Comparison of ENCODE assay signal across 14 cellular contexts in the genomic region with DNA sequence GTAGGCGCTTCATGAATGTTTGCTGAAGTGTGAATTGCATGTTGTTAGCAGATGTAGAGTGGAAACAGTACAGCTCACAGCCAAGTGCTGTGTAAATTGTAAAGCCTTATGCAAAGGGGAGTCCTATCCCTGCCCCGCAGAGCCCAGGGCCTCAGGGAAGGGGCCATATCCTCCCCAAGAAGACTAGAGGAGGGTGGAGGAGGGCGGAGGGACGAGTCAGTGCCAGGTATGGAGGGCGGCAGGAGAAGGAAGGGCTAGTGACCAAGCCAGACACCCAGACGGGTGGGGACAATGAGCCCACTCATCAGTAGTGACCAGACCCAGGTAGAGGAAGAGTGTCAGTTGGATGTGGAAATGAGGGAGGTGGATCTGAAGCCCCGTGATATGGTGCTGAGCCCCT. TPM values are rescaled to one million over a fixed set of nuclear protein-coding genes. Genes with fewer than 3 reads are reported as not detected.
A peak's percentile ranks its signal among the peaks of the same experiment; 100 is the strongest.
DNase-seq lines count a peak whose midpoint lies in the region; ATAC-seq, FAIRE-seq and TF ChIP-seq lines count a peak whose summit lies in the region.
"Had no signal": no experiment of that assay in that cellular context is flagged by ENCODE, and none has a peak within 500 bp of the region (broad histone marks: within the 10 kb centered on the region; RNA-seq: fewer than 3 reads in every experiment).

No MANE protein-coding gene starts in this region.

- no peaks in the 10 kb centered on the region for H3K36me3 ChIP-seq in OCI-LY1 (ENCODE audit: insufficient read depth, low read length)
- H3K36me3 ChIP-seq in prostate gland, result no peaks in the 10 kb centered on the region
- no peaks in the 10 kb centered on the region for H3K36me3 ChIP-seq in SK-N-SH (replicated peaks in 1 of 2; ENCODE audit: control insufficient read depth in 1 of 2, insufficient read depth in 2 of 2, low read length in 1 of 2)

- no peaks in the 10 kb centered on the region for H3F3A ChIP-seq in OCI-LY1 (ENCODE audit: insufficient read depth, low read length)
- H3F3A ChIP-seq in SK-N-SH (replicated peaks; ENCODE audit: insufficient read depth), result no peaks in the 10 kb centered on the region

- no peak for TF ChIP-seq POLR2A in prostate gland (IDR thresholded peaks at IDR 0.05)

- TF ChIP-seq EP300 in SK-N-SH (IDR thresholded peaks at IDR 0.05; ENCODE audit: borderline replicate concordance in 1 of 2, low read depth in 1 of 2, low read length in 1 of 2), result no peak

- CTCF ChIA-PET in SK-N-SH (lab: Yijun Ruan, JAX), result no interaction called here

- no peaks in the 10 kb centered on the region for H3K79me2 ChIP-seq in OCI-LY1 (ENCODE audit: insufficient read depth, low read length)
- no peaks in the 10 kb centered on the region for H3K79me2 ChIP-seq in SK-N-SH (ENCODE audit: insufficient read depth)

- peaks cover 11% of the 10 kb centered on the region for H3K27me3 Mint-ChIP-seq in endothelial cell (ENCODE audit: unreplicated experiment)
- H3K27me3 Mint-ChIP-seq: activated naive CD8-positive, alpha-beta T cell treated with anti-CD3 and anti-CD28 coated beads, Interleukin-2, amount 10 ng/mL, durations not matched to agents 7 days and 5 days had no signal

- no peaks in the 10 kb centered on the region for H3K9me3 ChIP-seq in OCI-LY1 (ENCODE audit: low read length)
- no peaks in the 10 kb centered on the region for H3K9me3 ChIP-seq in prostate gland
- no peaks in the 10 kb centered on the region for H3K9me3 ChIP-seq in SK-N-SH

- TF ChIP-seq CTCF in C4-2B (conservative IDR thresholded peaks at IDR 0.05) (no peak), OCI-LY1 (IDR thresholded peaks at IDR 0.05; ENCODE audit: low read length) (no peak), endothelial cell (IDR thresholded peaks at IDR 0.05; ENCODE audit: unreplicated experiment) (no peak), prostate gland (IDR thresholded peaks at IDR 0.05) (no peak), SK-N-SH (IDR thresholded peaks at IDR 0.05) (no peak)

- peaks cover 29% of the 10 kb centered on the region for H3K36me3 Mint-ChIP-seq in endothelial cell (ENCODE audit: low read depth, unreplicated experiment)
- H3K36me3 Mint-ChIP-seq: activated naive CD8-positive, alpha-beta T cell treated with anti-CD3 and anti-CD28 coated beads, Interleukin-2, amount 10 ng/mL, durations not matched to agents 7 days and 5 days had no signal

- no peak overlapping the region for H3K4me3 Mint-ChIP-seq in endothelial cell (ENCODE audit: unreplicated experiment)
- H3K4me3 Mint-ChIP-seq: activated naive CD8-positive, alpha-beta T cell treated with anti-CD3 and anti-CD28 coated beads, Interleukin-2, amount 10 ng/mL, durations not matched to agents 7 days and 5 days had no signal

- H3K4me2 ChIP-seq in OCI-LY1 (ENCODE audit: low read length), result peak overlapping the region; percentile 60
- H3K4me2 ChIP-seq in SK-N-SH, result no peak overlapping the region

- intact Hi-C loops in prostate gland (cut with DNase I), result no loop called here

- no peak for DNase-seq in endothelial cell (ENCODE audit: low spot score)
- no peak for DNase-seq in prostate gland (ENCODE audit: low spot score)
- no peak for DNase-seq in SK-N-SH
- DNase-seq in EL, result no peak
- no peak for DNase-seq in HTR-8/SVneo (ENCODE audit: insufficient read length, low spot score)
- DNase-seq: activated naive CD8-positive, alpha-beta T cell treated with anti-CD3 and anti-CD28 coated beads, Interleukin-2, amount 10 ng/mL, durations not matched to agents 7 days and 5 days; AML-193; NCI-H1694 treated with DMSO at 0.1 percent for 48 hours; SHP77 treated with DMSO at 0.1 percent for 48 hours had no signal

- H2AFZ ChIP-seq in OCI-LY1 (ENCODE audit: low read length), result no peak overlapping the region
- H2AFZ ChIP-seq in SK-N-SH (ENCODE audit: low read depth), result no peak overlapping the region

- H4K20me1 ChIP-seq in OCI-LY1 (ENCODE audit: insufficient read depth, low read length), result no peaks in the 10 kb centered on the region
- H4K20me1 ChIP-seq in SK-N-SH (ENCODE audit: insufficient read depth), result no peaks in the 10 kb centered on the region

- H3K27me3 ChIP-seq in OCI-LY1 (ENCODE audit: insufficient read depth, low read length), result no peaks in the 10 kb centered on the region
- H3K27me3 ChIP-seq in prostate gland (replicated peaks; ENCODE audit: insufficient read depth), result no peaks in the 10 kb centered on the region
- H3K27me3 ChIP-seq in SK-N-SH (ENCODE audit: insufficient read depth), result no peaks in the 10 kb centered on the region

- H3K9me3 Mint-ChIP-seq in endothelial cell (ENCODE audit: unreplicated experiment), result no peaks in the 10 kb centered on the region
- H3K9me3 Mint-ChIP-seq: activated naive CD8-positive, alpha-beta T cell treated with anti-CD3 and anti-CD28 coated beads, Interleukin-2, amount 10 ng/mL, durations not matched to agents 7 days and 5 days had no signal

- 82% methylated on average over 7 of the region's 7 CpGs for WGBS in prostate gland
- 87% methylated on average over 7 of the region's 7 CpGs for WGBS in SK-N-SH (ENCODE audit: low lambda C conversion rate)

- H3K9ac ChIP-seq in OCI-LY1 (ENCODE audit: low read length) (peak overlapping the region; percentile 66), SK-N-SH (no peak overlapping the region)

- no peak for FAIRE-seq in HTR-8/SVneo (lab: Jason Lieb, UNC)
- FAIRE-seq: K562, TTC549 had no signal

- H3K27ac Mint-ChIP-seq in endothelial cell (ENCODE audit: unreplicated experiment), result peak overlapping the region; percentile 8
- H3K27ac Mint-ChIP-seq: activated naive CD8-positive, alpha-beta T cell treated with anti-CD3 and anti-CD28 coated beads, Interleukin-2, amount 10 ng/mL, durations not matched to agents 7 days and 5 days had no signal

- peaks cover 57% of the 10 kb centered on the region for H3K4me1 ChIP-seq in OCI-LY1 (ENCODE audit: insufficient read depth, low read length, severe bottlenecking)
- H3K4me1 ChIP-seq in prostate gland (replicated peaks), result peaks cover 22% of the 10 kb centered on the region
- H3K4me1 ChIP-seq in SK-N-SH (ENCODE audit: control insufficient read depth in 1 of 2, insufficient read depth in 2 of 2, low read depth in 1 of 2, low read length in 1 of 2), result peaks cover 0 to 8% of the 10 kb centered on the region in 2 experiments; a peak in 1 of 4 replicates

- no peak for ATAC-seq in HG03097 (IDR thresholded peaks at IDR 0.05; ENCODE audit: low FRiP score, unreplicated experiment)
- ATAC-seq: K562 had no signal

- H3K4me1 Mint-ChIP-seq in endothelial cell (ENCODE audit: unreplicated experiment), result peaks cover 58% of the 10 kb centered on the region

- H3K4me3 ChIP-seq in OCI-LY1 (ENCODE audit: low read depth, low read length, poor library complexity, severe bottlenecking) (peak overlapping the region; percentile 14), prostate gland (no peak overlapping the region), SK-N-SH (ENCODE audit: low read depth in 2 of 2, low read length in 1 of 2) (no peak overlapping the region)
- H3K4me3 ChIP-seq: K562 had no signal

- H3K27ac ChIP-seq in C4-2B (peak overlapping the region; percentile 85), OCI-LY1 (ENCODE audit: low read depth, low read length, poor library complexity, severe bottlenecking) (peak overlapping the region; percentile 98), prostate gland (peak overlapping the region; percentile 77 to 84), SK-N-SH (ENCODE audit: low read depth in 2 of 2, low read length in 1 of 2) (no peak overlapping the region)

- no peaks in the 10 kb centered on the region for H3K9me2 ChIP-seq in OCI-LY1 (ENCODE audit: low read depth, low read length)
- no peaks in the 10 kb centered on the region for H3K9me2 ChIP-seq in SK-N-SH

- TF ChIP-seq RAD21 in SK-N-SH (IDR thresholded peaks at IDR 0.05; ENCODE audit: low read length), result no peak

- POLR2A ChIA-PET in SK-N-SH (lab: Yijun Ruan, JAX), result no interaction called here

TF ChIP-seq in SK-N-SH, 30 proteins besides CTCF, POLR2A, EP300 and RAD21 (continues in another document):
- TF ChIP-seq, protein P1, sequence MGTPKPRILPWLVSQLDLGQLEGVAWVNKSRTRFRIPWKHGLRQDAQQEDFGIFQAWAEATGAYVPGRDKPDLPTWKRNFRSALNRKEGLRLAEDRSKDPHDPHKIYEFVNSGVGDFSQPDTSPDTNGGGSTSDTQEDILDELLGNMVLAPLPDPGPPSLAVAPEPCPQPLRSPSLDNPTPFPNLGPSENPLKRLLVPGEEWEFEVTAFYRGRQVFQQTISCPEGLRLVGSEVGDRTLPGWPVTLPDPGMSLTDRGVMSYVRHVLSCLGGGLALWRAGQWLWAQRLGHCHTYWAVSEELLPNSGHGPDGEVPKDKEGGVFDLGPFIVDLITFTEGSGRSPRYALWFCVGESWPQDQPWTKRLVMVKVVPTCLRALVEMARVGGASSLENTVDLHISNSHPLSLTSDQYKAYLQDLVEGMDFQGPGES (IDR thresholded peaks at IDR 0.05; ENCODE audit: low read depth, low read length), result no peak
- no peak for TF ChIP-seq RFX5 (IDR thresholded peaks at IDR 0.05; ENCODE audit: low read length)
- no peak for TF ChIP-seq SIN3A (IDR thresholded peaks at IDR 0.05; ENCODE audit: borderline replicate concordance, low read depth, low read length)
- TF ChIP-seq, protein P2, sequence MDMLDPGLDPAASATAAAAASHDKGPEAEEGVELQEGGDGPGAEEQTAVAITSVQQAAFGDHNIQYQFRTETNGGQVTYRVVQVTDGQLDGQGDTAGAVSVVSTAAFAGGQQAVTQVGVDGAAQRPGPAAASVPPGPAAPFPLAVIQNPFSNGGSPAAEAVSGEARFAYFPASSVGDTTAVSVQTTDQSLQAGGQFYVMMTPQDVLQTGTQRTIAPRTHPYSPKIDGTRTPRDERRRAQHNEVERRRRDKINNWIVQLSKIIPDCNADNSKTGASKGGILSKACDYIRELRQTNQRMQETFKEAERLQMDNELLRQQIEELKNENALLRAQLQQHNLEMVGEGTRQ (IDR thresholded peaks at IDR 0.05; ENCODE audit: borderline replicate concordance, low read depth, low read length), result no peak
- no peak for TF ChIP-seq GABPA (IDR thresholded peaks at IDR 0.05; ENCODE audit: low read depth)
- TF ChIP-seq TAF1 (IDR thresholded peaks at IDR 0.05; ENCODE audit: borderline replicate concordance, low read depth, low read length), result no peak

RNA-seq across cellular contexts. Expression of a gene that starts 45.2 kb away (rescaled TPM):
- total RNA-seq in endothelial cell (ENCODE audit: unreplicated experiment), result 129 TPM
- total RNA-seq in prostate gland, result 10 to 100 TPM; 13.6 to 18.0 TPM
- 2.4 and 2.7 TPM in 2 replicates for polyA plus RNA-seq in SK-N-SH (2012; rRNA removed)
- polyA plus RNA-seq in SK-N-SH (2012; cell fraction: cytosol; rRNA removed), result 2.0 and 2.1 TPM in 2 replicates
- 8.4 and 9.2 TPM in 2 replicates for polyA plus RNA-seq in SK-N-SH (2012; cell fraction: nucleus; rRNA removed)

RNA-seq across cellular contexts. Expression of a gene that starts 56.0 kb away (rescaled TPM):
- 133 TPM for total RNA-seq in endothelial cell (ENCODE audit: unreplicated experiment)
- 100 to 1,000 TPM in 1 of 2 donors, 10 to 100 TPM in 1; 98.1 to 190 TPM for total RNA-seq in prostate gland
- 24.7 and 25.2 TPM in 2 replicates for polyA plus RNA-seq in SK-N-SH (2012; rRNA removed)
- 12.0 and 19.2 TPM in 2 replicates for polyA plus RNA-seq in SK-N-SH (2012; cell fraction: cytosol; rRNA removed)
- polyA plus RNA-seq in SK-N-SH (2012; cell fraction: nucleus; rRNA removed), result 15.3 TPM in 2 replicates

Comparison
In these comparisons a context has a peak if more than half of its experiments do, and no peak if none do; other contexts are left out.
1. H3K27ac ChIP-seq: peak in C4-2B (single experiment), OCI-LY1 (single experiment) and prostate gland (2 of 2); none in SK-N-SH (0 of 2).